Comparison of ENCODE assay signal across 1 cellular context in genomic region chr6:106461084-106461483, GRCh38.
TF ChIP-seq lines count a peak whose summit lies in the region.

No MANE protein-coding gene starts in this region.

TF ChIP-seq in H1, 55 proteins besides CTCF, POLR2A, EP300 and RAD21 (continued from another document):
- peak; percentile 21 for TF ChIP-seq CHD7 (IDR thresholded peaks at IDR 0.05; ENCODE audit: insufficient replicate concordance, low read length)
- TF ChIP-seq CHD2 (IDR thresholded peaks at IDR 0.05; ENCODE audit: low read length) = no peak
- TF ChIP-seq ATF2 (IDR thresholded peaks at IDR 0.05; ENCODE audit: low read length) = peak; percentile 19; the same call in 1 of the 2 replicates
